In genomic region chr4:139815646-139816601, GRCh38 we compare ENCODE assay signal across 8 cellular contexts.
DNase-seq lines count a peak whose midpoint lies in the region; ATAC-seq and TF ChIP-seq lines count a peak whose summit lies in the region.

No MANE protein-coding gene starts in this region.

- H3K27me3 ChIP-seq in CD4-positive, alpha-beta T cell (ENCODE audit: control insufficient read depth, insufficient read depth, low read length), result no peaks in the 10 kb centered on the region

- no peak overlapping the region for H3K27ac ChIP-seq in CD4-positive, alpha-beta T cell (ENCODE audit: low read depth, low read length)

- no peaks in the 10 kb centered on the region for H3K9me3 ChIP-seq in CD4-positive, alpha-beta T cell (ENCODE audit: control insufficient read depth, low read length)

- CTCF ChIA-PET in activated CD4-positive, alpha-beta T cell treated with anti-CD3 and anti-CD28 coated beads, Interleukin-2, amount 10 ng/mL, durations not matched to agents 7 days and 5 days (lab: Charles Lee), result interaction anchor here (0.9 kb wide), 1 partner anchor 8 kb away, joined by 3 read pairs; no protein-coding TSS in a partner anchor
- CTCF ChIA-PET in CD4-positive, alpha-beta T cell (lab: Charles Lee), result no interaction called here

- H3K36me3 Mint-ChIP-seq in activated CD4-positive, alpha-beta T cell treated with anti-CD3 and anti-CD28 coated beads, Interleukin-2, amount 10 ng/mL, durations not matched to agents 7 days and 5 days (ENCODE audit: low read depth), result no peaks in the 10 kb centered on the region
- no peaks in the 10 kb centered on the region for H3K36me3 Mint-ChIP-seq in CD4-positive, alpha-beta T cell (ENCODE audit: low read depth)

- H3K4me3 ChIP-seq in fibroblast of villous mesenchyme (ENCODE audit: low read depth, low read length), result peak overlapping the region; percentile 54

- TF ChIP-seq CTCF in fibroblast of villous mesenchyme (IDR thresholded peaks at IDR 0.05; ENCODE audit: insufficient read depth, low read depth, low read length), result no peak
- TF ChIP-seq CTCF in CD4-positive, alpha-beta T cell (IDR thresholded peaks at IDR 0.05), result no peak

- H3K4me3 Mint-ChIP-seq in activated CD4-positive, alpha-beta T cell treated with anti-CD3 and anti-CD28 coated beads, Interleukin-2, amount 10 ng/mL, durations not matched to agents 7 days and 5 days, result no peak overlapping the region
- H3K4me3 Mint-ChIP-seq in CD4-positive, alpha-beta T cell, result no peak overlapping the region

- H3K27me3 Mint-ChIP-seq in activated CD4-positive, alpha-beta T cell treated with anti-CD3 and anti-CD28 coated beads, Interleukin-2, amount 10 ng/mL, durations not matched to agents 7 days and 5 days, result no peaks in the 10 kb centered on the region
- H3K27me3 Mint-ChIP-seq in CD4-positive, alpha-beta T cell, result no peaks in the 10 kb centered on the region

- DNase-seq in activated CD4-positive, alpha-beta T cell treated with anti-CD3 and anti-CD28 coated beads for 48 hours, result peak; percentile 6
- DNase-seq in activated CD4-positive, alpha-beta T cell treated with anti-CD3 and anti-CD28 coated beads, Interleukin-2, amount 10 ng/mL, durations not matched to agents 7 days and 5 days, result no peak
- DNase-seq in SKM-1 (lab: John Stamatoyannopoulos, UW; ENCODE audit: unreplicated experiment) (peak; percentile 58), fibroblast of villous mesenchyme (ENCODE audit: low read depth) (peak; percentile 75), non-pigmented ciliary epithelial cell (ENCODE audit: low read depth) (peak; percentile 68)
- no peak for DNase-seq in CD4-positive, alpha-beta T cell

- POLR2A ChIA-PET in activated CD4-positive, alpha-beta T cell treated with anti-CD3 and anti-CD28 coated beads, Interleukin-2, amount 10 ng/mL, durations not matched to agents 7 days and 5 days (lab: Charles Lee), result no interaction called here
- POLR2A ChIA-PET in CD4-positive, alpha-beta T cell (lab: Charles Lee), result no interaction called here

- H3K4me1 Mint-ChIP-seq in activated CD4-positive, alpha-beta T cell treated with anti-CD3 and anti-CD28 coated beads, Interleukin-2, amount 10 ng/mL, durations not matched to agents 7 days and 5 days, result no peaks in the 10 kb centered on the region
- H3K4me1 Mint-ChIP-seq in CD4-positive, alpha-beta T cell (ENCODE audit: low read depth), result no peaks in the 10 kb centered on the region

- H3K9me3 Mint-ChIP-seq in activated CD4-positive, alpha-beta T cell treated with anti-CD3 and anti-CD28 coated beads, Interleukin-2, amount 10 ng/mL, durations not matched to agents 7 days and 5 days, result no peaks in the 10 kb centered on the region
- H3K9me3 Mint-ChIP-seq in CD4-positive, alpha-beta T cell, result peaks cover under 1% of the 10 kb centered on the region

- ATAC-seq in CD4-positive, alpha-beta T cell (ENCODE audit: poor library complexity), result no peak
- ATAC-seq in HG03378 (IDR thresholded peaks at IDR 0.05; ENCODE audit: unreplicated experiment), result no peak
- ATAC-seq in HG03460 (IDR thresholded peaks at IDR 0.05; ENCODE audit: unreplicated experiment), result no peak

- no peak overlapping the region for H3K27ac Mint-ChIP-seq in activated CD4-positive, alpha-beta T cell treated with anti-CD3 and anti-CD28 coated beads, Interleukin-2, amount 10 ng/mL, durations not matched to agents 7 days and 5 days
- no peak overlapping the region for H3K27ac Mint-ChIP-seq in CD4-positive, alpha-beta T cell

- intact Hi-C loops in CD4-positive, alpha-beta T cell (cut with DNase I, micrococcal nuclease), result no loop called here

Comparison
In these comparisons a context has a peak if more than half of its experiments do, and no peak if none do; other contexts are left out.
1. DNase-seq: peak in activated CD4-positive, alpha-beta T cell treated with anti-CD3 and anti-CD28 coated beads for 48 hours (single experiment), SKM-1 (single experiment), fibroblast of villous mesenchyme (single experiment) and non-pigmented ciliary epithelial cell (single experiment); none in activated CD4-positive, alpha-beta T cell treated with anti-CD3 and anti-CD28 coated beads, Interleukin-2, amount 10 ng/mL, durations not matched to agents 7 days and 5 days (single experiment) and CD4-positive, alpha-beta T cell (0 of 10).